ENCODE assay signal across 12 cellular contexts in the genomic region with DNA sequence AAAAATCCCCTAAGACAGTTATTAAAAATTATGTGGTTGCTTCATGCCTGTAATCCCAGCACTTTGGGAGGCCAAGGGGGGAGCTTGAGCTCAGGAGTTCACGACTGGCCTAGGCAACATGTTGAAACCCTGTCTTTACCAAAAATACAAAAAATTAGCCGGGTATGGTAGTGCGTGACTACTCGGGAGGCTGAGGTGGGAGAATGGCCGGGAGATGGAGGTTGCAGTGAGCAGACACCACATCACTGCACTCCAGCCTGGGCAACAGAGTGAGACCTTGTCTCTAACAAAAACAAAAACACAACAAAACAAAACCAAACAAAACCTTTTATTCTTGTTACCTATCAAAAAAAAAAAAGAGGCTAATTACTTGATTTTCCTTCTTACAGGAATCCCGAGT. TPM values are rescaled to one million over a fixed set of nuclear protein-coding genes. Genes with fewer than 3 reads are reported as not detected.
DNase-seq lines count a peak whose midpoint lies in the region; ATAC-seq lines count a peak whose summit lies in the region.
"Had no signal": no experiment of that assay in that cellular context is flagged by ENCODE, and none has a peak within 500 bp of the region (broad histone marks: within the 10 kb centered on the region; RNA-seq: fewer than 3 reads in every experiment).

No MANE protein-coding gene starts in this region.

- intact Hi-C loops in activated CD4-positive, alpha-beta T cell treated with anti-CD3 and anti-CD28 coated beads, Interleukin-2, amount 10 ng/mL, durations not matched to agents 24 days and 14 days (cut with micrococcal nuclease), result loop anchor here (5.0 kb wide), 1 partner anchor 342 kb away; no protein-coding TSS in a partner anchor
- intact Hi-C loops in activated CD4-positive, alpha-beta memory T cell treated with anti-CD3 and anti-CD28 coated beads for 36 hours (cut with micrococcal nuclease), result loop anchor here (2.0 to 5.0 kb wide), 5 partner anchors 19 to 507 kb away; partner anchors contain the start of genes DSTYK and RBBP5

- no peaks in the 10 kb centered on the region for H3K9me3 Mint-ChIP-seq in activated CD4-positive, alpha-beta T cell treated with anti-CD3 and anti-CD28 coated beads, Interleukin-2, amount 10 ng/mL, durations not matched to agents 24 days and 14 days
- H3K9me3 Mint-ChIP-seq in activated CD4-positive, alpha-beta memory T cell treated with anti-CD3 and anti-CD28 coated beads for 36 hours, result no peaks in the 10 kb centered on the region
- H3K9me3 Mint-ChIP-seq in stimulated activated effector memory CD8-positive, alpha-beta T cell treated with anti-CD3 and anti-CD28 coated beads, Interleukin-12 subunit alpha, Interleukin-12 subunit beta, amount 100 ng/mL, for 72 hours, result no peaks in the 10 kb centered on the region

- CTCF ChIA-PET in activated CD4-positive, alpha-beta memory T cell treated with anti-CD3 and anti-CD28 coated beads for 36 hours (lab: Charles Lee), result interaction anchor here (0.6 to 10.7 kb wide), 6 partner anchors 21 to 1136 kb away, joined by 4 to 316 read pairs (median 7); no protein-coding TSS in a partner anchor

- DNase-seq in activated CD4-positive, alpha-beta T cell treated with anti-CD3 and anti-CD28 coated beads, Interleukin-2, amount 10 ng/mL, durations not matched to agents 24 days and 14 days, result peak; percentile 73
- DNase-seq in activated CD4-positive, alpha-beta T cell treated with anti-CD3 and anti-CD28 coated beads for 1 hour, result no peak
- peak; percentile 24 for DNase-seq in activated CD4-positive, alpha-beta memory T cell treated with anti-CD3 and anti-CD28 coated beads for 36 hours
- DNase-seq in glomerular visceral epithelial cell (ENCODE audit: extremely low spot score), result peak; percentile 11
- DNase-seq in stimulated activated effector memory CD8-positive, alpha-beta T cell treated with anti-CD3 and anti-CD28 coated beads, Interleukin-12 subunit alpha, Interleukin-12 subunit beta, amount 100 ng/mL, for 72 hours (ENCODE audit: low spot score in 2 of 2), result no peak
- DNase-seq in substantia nigra (lab: John Stamatoyannopoulos, UW), result no peak
- no peak for DNase-seq in NCI-H510A (lab: John Stamatoyannopoulos, UW)
- DNase-seq in NOMO-1 treated with DMSO at 0.1 percent for 48 hours (lab: John Stamatoyannopoulos, UW; ENCODE audit: unreplicated experiment), result no peak
- DNase-seq: cerebellar nuclear complex, ovary, SHP77, testis had no signal

- H3K4me3 Mint-ChIP-seq in activated CD4-positive, alpha-beta T cell treated with anti-CD3 and anti-CD28 coated beads, Interleukin-2, amount 10 ng/mL, durations not matched to agents 24 days and 14 days, result peak overlapping the region; percentile 96
- H3K4me3 Mint-ChIP-seq in activated CD4-positive, alpha-beta memory T cell treated with anti-CD3 and anti-CD28 coated beads for 36 hours, result peak overlapping the region; percentile 85
- H3K4me3 Mint-ChIP-seq in stimulated activated effector memory CD8-positive, alpha-beta T cell treated with anti-CD3 and anti-CD28 coated beads, Interleukin-12 subunit alpha, Interleukin-12 subunit beta, amount 100 ng/mL, for 72 hours, result peak overlapping the region; percentile 84

- POLR2A ChIA-PET in activated CD4-positive, alpha-beta memory T cell treated with anti-CD3 and anti-CD28 coated beads for 36 hours (lab: Charles Lee), result interaction anchor here (1.3 to 5.1 kb wide), 3 partner anchors 36 to 143 kb away, joined by 3 to 78 read pairs (median 16); partner anchors contain the start of gene NUCKS1

- no peak for ATAC-seq in stimulated activated effector memory CD8-positive, alpha-beta T cell treated with anti-CD3 and anti-CD28 coated beads, Interleukin-12 subunit alpha, Interleukin-12 subunit beta, amount 100 ng/mL, for 72 hours

- H3K27ac Mint-ChIP-seq in activated CD4-positive, alpha-beta T cell treated with anti-CD3 and anti-CD28 coated beads, Interleukin-2, amount 10 ng/mL, durations not matched to agents 24 days and 14 days, result peak overlapping the region; percentile 97
- peak overlapping the region; percentile 90 for H3K27ac Mint-ChIP-seq in activated CD4-positive, alpha-beta memory T cell treated with anti-CD3 and anti-CD28 coated beads for 36 hours
- peak overlapping the region; percentile 94 for H3K27ac Mint-ChIP-seq in stimulated activated effector memory CD8-positive, alpha-beta T cell treated with anti-CD3 and anti-CD28 coated beads, Interleukin-12 subunit alpha, Interleukin-12 subunit beta, amount 100 ng/mL, for 72 hours

- H3K27me3 Mint-ChIP-seq in activated CD4-positive, alpha-beta T cell treated with anti-CD3 and anti-CD28 coated beads, Interleukin-2, amount 10 ng/mL, durations not matched to agents 24 days and 14 days, result no peaks in the 10 kb centered on the region
- no peaks in the 10 kb centered on the region for H3K27me3 Mint-ChIP-seq in activated CD4-positive, alpha-beta memory T cell treated with anti-CD3 and anti-CD28 coated beads for 36 hours

- peaks cover 47% of the 10 kb centered on the region for H3K4me1 Mint-ChIP-seq in activated CD4-positive, alpha-beta T cell treated with anti-CD3 and anti-CD28 coated beads, Interleukin-2, amount 10 ng/mL, durations not matched to agents 24 days and 14 days
- H3K4me1 Mint-ChIP-seq in activated CD4-positive, alpha-beta memory T cell treated with anti-CD3 and anti-CD28 coated beads for 36 hours (ENCODE audit: low read depth), result peaks cover 51% of the 10 kb centered on the region
- peaks cover 47% of the 10 kb centered on the region for H3K4me1 Mint-ChIP-seq in stimulated activated effector memory CD8-positive, alpha-beta T cell treated with anti-CD3 and anti-CD28 coated beads, Interleukin-12 subunit alpha, Interleukin-12 subunit beta, amount 100 ng/mL, for 72 hours

- H3K27ac ChIP-seq in substantia nigra (ENCODE audit: low read depth, low read length, poor library complexity, severe bottlenecking), result no peak overlapping the region

- peaks cover 36% of the 10 kb centered on the region for H3K36me3 Mint-ChIP-seq in activated CD4-positive, alpha-beta T cell treated with anti-CD3 and anti-CD28 coated beads, Interleukin-2, amount 10 ng/mL, durations not matched to agents 24 days and 14 days (ENCODE audit: low read depth)
- peaks cover 20% of the 10 kb centered on the region for H3K36me3 Mint-ChIP-seq in activated CD4-positive, alpha-beta memory T cell treated with anti-CD3 and anti-CD28 coated beads for 36 hours
- peaks cover 70% of the 10 kb centered on the region for H3K36me3 Mint-ChIP-seq in stimulated activated effector memory CD8-positive, alpha-beta T cell treated with anti-CD3 and anti-CD28 coated beads, Interleukin-12 subunit alpha, Interleukin-12 subunit beta, amount 100 ng/mL, for 72 hours

RNA-seq across cellular contexts. Expression of gene ELK4, which starts 2.1 kb away (rescaled TPM):
- 81.8 and 83.1 TPM in 2 replicates for total RNA-seq in activated CD4-positive, alpha-beta T cell treated with anti-CD3 and anti-CD28 coated beads, Interleukin-2, amount 10 ng/mL, durations not matched to agents 24 days and 14 days
- total RNA-seq in activated CD4-positive, alpha-beta memory T cell treated with anti-CD3 and anti-CD28 coated beads for 36 hours, result 10 to 100 TPM; 60.7 to 65.8 TPM

RNA-seq across cellular contexts. Expression of gene SLC45A3, which starts 50.6 kb away (rescaled TPM):
- total RNA-seq in activated CD4-positive, alpha-beta T cell treated with anti-CD3 and anti-CD28 coated beads, Interleukin-2, amount 10 ng/mL, durations not matched to agents 24 days and 14 days, result 1.0 and 1.1 TPM in 2 replicates
- under 1 TPM; 0.55 to 0.56 TPM for total RNA-seq in activated CD4-positive, alpha-beta memory T cell treated with anti-CD3 and anti-CD28 coated beads for 36 hours

Comparison
In these comparisons a context has a peak if more than half of its experiments do, and no peak if none do; other contexts are left out.
1. DNase-seq: peak in activated CD4-positive, alpha-beta T cell treated with anti-CD3 and anti-CD28 coated beads, Interleukin-2, amount 10 ng/mL, durations not matched to agents 24 days and 14 days (single experiment), activated CD4-positive, alpha-beta memory T cell treated with anti-CD3 and anti-CD28 coated beads for 36 hours (single experiment) and glomerular visceral epithelial cell (single experiment); none in activated CD4-positive, alpha-beta T cell treated with anti-CD3 and anti-CD28 coated beads for 1 hour (single experiment), stimulated activated effector memory CD8-positive, alpha-beta T cell treated with anti-CD3 and anti-CD28 coated beads, Interleukin-12 subunit alpha, Interleukin-12 subunit beta, amount 100 ng/mL, for 72 hours (0 of 2), substantia nigra (0 of 49), NCI-H510A (single experiment) and NOMO-1 treated with DMSO at 0.1 percent for 48 hours (single experiment).
2. Peak in every context shown above with its lines, with median percentiles within 50 percentile points of each other: H3K27ac Mint-ChIP-seq and H3K4me3 Mint-ChIP-seq.